12 cellular contexts compared by ENCODE assay signal in genomic region chr16:28293589-28293935, GRCh38. TPM values are rescaled to one million over a fixed set of nuclear protein-coding genes. Genes with fewer than 3 reads are reported as not detected.
DNase-seq lines count a peak whose midpoint lies in the region; ATAC-seq and TF ChIP-seq lines count a peak whose summit lies in the region.
"Had no signal": no experiment of that assay in that cellular context is flagged by ENCODE, and none has a peak within 500 bp of the region (broad histone marks: within the 10 kb centered on the region; RNA-seq: fewer than 3 reads in every experiment).

No MANE protein-coding gene starts in this region.

- peaks cover 0 to 3% (median 0%) of the 10 kb centered on the region in 7 donors for H3K9me3 Mint-ChIP-seq in CD4-positive, CD25-positive, alpha-beta regulatory T cell

- H3K27me3 Mint-ChIP-seq in CD4-positive, CD25-positive, alpha-beta regulatory T cell = peaks cover 6% of the 10 kb centered on the region

- no peak for TF ChIP-seq RAD21 in neural cell (conservative IDR thresholded peaks at IDR 0.05)

- no peaks in the 10 kb centered on the region for H3K9me3 ChIP-seq in CD4-positive, CD25-positive, alpha-beta regulatory T cell (ENCODE audit: control insufficient read depth in 2 of 2, low read length in 2 of 2)
- no peaks in the 10 kb centered on the region for H3K9me3 ChIP-seq in HUES64 (ENCODE audit: insufficient read depth, low read depth, low read length)
- no peaks in the 10 kb centered on the region for H3K9me3 ChIP-seq in neural cell (ENCODE audit: low read length)

- TF ChIP-seq CTCF in dorsolateral prefrontal cortex (IDR thresholded peaks at IDR 0.05 in 54 of 56, conservative IDR thresholded peaks at IDR 0.05 in 2 of 56; ENCODE audit: low read depth in 1 of 56, partially characterized antibody in 56 of 56) = no peak
- no peak for TF ChIP-seq CTCF in neural cell (IDR thresholded peaks at IDR 0.05; ENCODE audit: poor library complexity, severe bottlenecking)

- H3K36me3 ChIP-seq in CD4-positive, CD25-positive, alpha-beta regulatory T cell (ENCODE audit: control insufficient read depth, insufficient read depth, low read length) = no peaks in the 10 kb centered on the region
- H3K36me3 ChIP-seq in HUES64 (ENCODE audit: insufficient read depth, low read length) (peaks cover 13% of the 10 kb centered on the region; the same call in 1 of the 2 replicates), neural cell (ENCODE audit: insufficient read depth, low read length) (peaks cover 13% of the 10 kb centered on the region)

- H3K27ac Mint-ChIP-seq in CD4-positive, CD25-positive, alpha-beta regulatory T cell = peak overlapping the region in 2 of 3 donors; percentile 52 to 67

- peaks cover 64% of the 10 kb centered on the region for H3K79me2 ChIP-seq in neural cell (replicated peaks; ENCODE audit: insufficient read depth, low read length)

- H3K4me2 ChIP-seq in neural cell (ENCODE audit: low read length) = peak overlapping the region; percentile 97

- H3K27ac ChIP-seq in CD4-positive, CD25-positive, alpha-beta regulatory T cell (ENCODE audit: insufficient read depth, low read length, poor library complexity, severe bottlenecking) = peak overlapping the region; percentile 61
- H3K27ac ChIP-seq in HUES64 (ENCODE audit: low read depth, low read length) (peak overlapping the region; percentile 71), dorsolateral prefrontal cortex (peak overlapping the region in 14 of 59 donors; percentile 13 to 84 (median 48)), neural cell (ENCODE audit: low read length) (peak overlapping the region; percentile 98)
- H3K27ac ChIP-seq: epithelial cell of prostate had no signal

- peaks cover 8% of the 10 kb centered on the region for H3K36me3 Mint-ChIP-seq in CD4-positive, CD25-positive, alpha-beta regulatory T cell

- H3K4me1 Mint-ChIP-seq in CD4-positive, CD25-positive, alpha-beta regulatory T cell = peaks cover 5 to 80% (median 46%) of the 10 kb centered on the region in 4 donors

- no peak for ATAC-seq in CD4-positive, CD25-positive, alpha-beta regulatory T cell (ENCODE audit: low read depth in 2 of 2)
- no peak for ATAC-seq in GM19467 (IDR thresholded peaks at IDR 0.05; ENCODE audit: unreplicated experiment)

- 2% methylated on average over 8 of the region's 9 CpGs for WGBS in HUES64

- intact Hi-C loops in dorsolateral prefrontal cortex (cut with DNase I) = loop anchor here (5.0 kb wide), 2 partner anchors 81 to 259 kb away; partner anchors contain the start of genes SGF29 (in 1 of the 2) and XPO6 (in 1 of the 2)

- H4K20me1 ChIP-seq in neural cell (ENCODE audit: insufficient read depth) = peaks cover 32% of the 10 kb centered on the region

- no peaks in the 10 kb centered on the region for H3F3A ChIP-seq in neural cell (ENCODE audit: insufficient read depth, low read length, poor library complexity, severe bottlenecking)

- H3K9ac ChIP-seq in HUES64 (ENCODE audit: low read depth, low read length) (peak overlapping the region; percentile 92), neural cell (ENCODE audit: low read length) (peak overlapping the region; percentile 100)

- no peaks in the 10 kb centered on the region for H3K9me2 ChIP-seq in neural cell (ENCODE audit: insufficient read depth, low read length)

- H2AFZ ChIP-seq in neural cell (ENCODE audit: low read depth, low read length) = peak overlapping the region; percentile 51

- H3K27me3 ChIP-seq in CD4-positive, CD25-positive, alpha-beta regulatory T cell (ENCODE audit: control insufficient read depth, insufficient read depth, low read length) = no peaks in the 10 kb centered on the region
- H3K27me3 ChIP-seq in HUES64 (ENCODE audit: insufficient read depth, low read length) (no peaks in the 10 kb centered on the region), dorsolateral prefrontal cortex (no peaks in the 10 kb centered on the region), neural cell (ENCODE audit: insufficient read depth, low read depth, low read length) (no peaks in the 10 kb centered on the region)

- peaks cover 61% of the 10 kb centered on the region for H3K4me1 ChIP-seq in CD4-positive, CD25-positive, alpha-beta regulatory T cell (ENCODE audit: control insufficient read depth, insufficient read depth, low read length, poor library complexity, severe bottlenecking)
- H3K4me1 ChIP-seq in HUES64 (ENCODE audit: insufficient read depth, low read length) = peaks cover 9% of the 10 kb centered on the region

- peak overlapping the region; percentile 89 to 94 (median 92) for H3K4me3 Mint-ChIP-seq in CD4-positive, CD25-positive, alpha-beta regulatory T cell

- DNase-seq in CD4-positive, CD25-positive, alpha-beta regulatory T cell = no peak
- no peak for DNase-seq in dorsolateral prefrontal cortex
- DNase-seq in globus pallidus (ENCODE audit: low spot score) = no peak
- no peak for DNase-seq in SIG-M5 treated with dmso at 0.1 percent for 504 hours (lab: John Stamatoyannopoulos, UW; ENCODE audit: unreplicated experiment)
- no peak for DNase-seq in hepatic stellate cell (ENCODE audit: low spot score)
- DNase-seq: EL; stimulated activated CD4-positive, alpha-beta T cell treated with anti-CD3 and anti-CD28 coated beads, Interleukin-1b, Interleukin-23, amount 100 ng/mL, for 48 hours had no signal

- no peak for TF ChIP-seq EP300 in neural cell (conservative IDR thresholded peaks at IDR 0.05; ENCODE audit: poor library complexity, severe bottlenecking)

- H3K4me3 ChIP-seq in CD4-positive, CD25-positive, alpha-beta regulatory T cell (ENCODE audit: low read depth, low read length) = peak overlapping the region; percentile 72
- H3K4me3 ChIP-seq in HUES64 (ENCODE audit: low read length) (peak overlapping the region; percentile 88), dorsolateral prefrontal cortex (peak overlapping the region; percentile 53 to 85 (median 76)), neural cell (ENCODE audit: low read length) (peak overlapping the region; percentile 81)

TF ChIP-seq in neural cell, 6 proteins besides CTCF, POLR2A, EP300 and RAD21:
- TF ChIP-seq MXI1 (conservative IDR thresholded peaks at IDR 0.05; ENCODE audit: poor library complexity, severe bottlenecking) (no peak), EZH2 (IDR thresholded peaks at IDR 0.05; ENCODE audit: borderline replicate concordance, insufficient read depth, low read length, poor library complexity, severe bottlenecking) (no peak), SMC3 (conservative IDR thresholded peaks at IDR 0.05; ENCODE audit: poor library complexity) (peak; percentile 15), REST (IDR thresholded peaks at IDR 0.05; ENCODE audit: borderline replicate concordance) (no peak), POLR2AphosphoS5 (IDR thresholded peaks at IDR 0.05) (no peak), TAF1 (IDR thresholded peaks at IDR 0.05; ENCODE audit: low read depth) (peak; percentile 15)

RNA-seq across cellular contexts. Expression of gene SBK1, which starts 1.2 kb away (rescaled TPM):
- 20.2 TPM for total RNA-seq in CD4-positive, CD25-positive, alpha-beta regulatory T cell
- polyA plus RNA-seq in CD4-positive, CD25-positive, alpha-beta regulatory T cell = 1 to 10 TPM; 2.0 to 4.9 (median 3.1) TPM
- 37.8 TPM for polyA plus RNA-seq in HUES64 (2013, experiment 1 of 2)
- 43.9 TPM for polyA plus RNA-seq in HUES64 (2013, experiment 2 of 2)
- total RNA-seq in dorsolateral prefrontal cortex = 10 to 100 TPM in 119 of 120 experiments, 1 to 10 TPM in 1; 7.4 to 32.7 (median 21.4) TPM
- 18.2 and 27.4 TPM in 2 replicates for polyA plus RNA-seq in neural cell
- 65.5 and 69.1 TPM in 2 replicates for polyA minus RNA-seq in neural cell
- total RNA-seq: lung microvascular endothelial cell had no signal
